In genomic region chr11:61778920-61779650, GRCh38 we compare ENCODE assay signal across 24 cellular contexts.
"Had no signal": no experiment of that assay in that cellular context is flagged by ENCODE, and none has a peak within 500 bp of the region (broad histone marks: within the 10 kb centered on the region; RNA-seq: fewer than 3 reads in every experiment).

No MANE protein-coding gene starts in this region.

- H3K4me1 ChIP-seq: uterus had no signal

- H3K27ac ChIP-seq: epithelial cell of prostate, suprapubic skin, transverse colon, uterus had no signal

- H3K9me3 ChIP-seq: suprapubic skin, transverse colon, uterus had no signal

- DNase-seq: activated CD4-positive, alpha-beta T cell treated with anti-CD3 and anti-CD28 coated beads for 48 hours; activated CD8-positive, alpha-beta T cell treated with anti-CD3 and anti-CD28 coated beads for 36 hours; activated naive CD4-positive, alpha-beta T cell; activated naive CD8-positive, alpha-beta T cell treated with anti-CD3 and anti-CD28 coated beads for 36 hours; activated T-cell treated with anti-CD3 and anti-CD28 coated beads, Interleukin-2, amount 50 U/mL, for 1 hour; amniotic stem cell; foreskin fibroblast; hippocampal formation; midbrain; nephron progenitor cell; nucleus accumbens; retina; stimulated activated CD4-positive, alpha-beta T cell treated with anti-CD3 and anti-CD28 coated beads, Interleukin-12 subunit alpha, Interleukin-12 subunit beta, amount 100 ng/mL, for 4 hours; stimulated activated CD4-positive, alpha-beta T cell treated with anti-CD3 and anti-CD28 coated beads, Interleukin-1b, Interleukin-23, amount 100 ng/mL, for 48 hours; stimulated activated naive CD8-positive, alpha-beta T cell treated with anti-CD3 and anti-CD28 coated beads, Interleukin-15, Interleukin-2, amounts not matched to agents 100 U/mL and 50 U/mL, for 24 hours; transverse colon; uterus had no signal

- H3K36me3 ChIP-seq: transverse colon, uterus had no signal

- FAIRE-seq: islet of Langerhans, TTC549 had no signal

- H3K27me3 ChIP-seq: suprapubic skin, transverse colon, uterus had no signal

- ATAC-seq: activated CD8-positive, alpha-beta T cell treated with anti-CD3 and anti-CD28 coated beads for 36 hours; activated T-helper 17 cell treated with anti-CD3 and anti-CD28 coated beads, Interleukin-2, amount 50 U/mL, for 72 hours; stimulated activated naive CD8-positive, alpha-beta T cell treated with anti-CD3 and anti-CD28 coated beads, Interleukin-15, Interleukin-2, amounts not matched to agents 100 U/mL and 50 U/mL, for 24 hours; WTC11 had no signal

- H3K4me3 ChIP-seq: lung, suprapubic skin, transverse colon, uterus had no signal
